ENCODE assay signal across 1 cellular context in the genomic region with DNA sequence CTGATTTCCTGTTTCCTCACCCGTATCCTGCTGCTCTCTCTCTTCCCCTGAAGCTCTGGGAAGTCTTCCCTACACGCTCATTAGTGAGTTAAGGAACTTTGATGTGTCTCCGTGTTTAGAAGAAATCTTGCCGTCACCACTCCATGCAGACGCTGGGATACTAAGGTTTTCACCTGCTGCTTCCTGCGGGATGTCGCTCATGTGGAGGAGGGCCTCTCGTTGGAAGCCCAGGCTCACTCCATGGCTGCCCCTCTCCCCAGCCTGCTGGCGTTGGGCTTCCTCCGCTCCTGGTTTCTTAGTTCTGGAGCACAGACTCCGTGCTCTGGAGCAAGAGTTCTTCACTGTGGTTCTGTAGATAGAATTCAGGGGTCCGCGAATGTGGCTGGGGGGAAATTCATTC.
TF ChIP-seq lines count a peak whose summit lies in the region.

No MANE protein-coding gene starts in this region.

TF ChIP-seq in WTC11, 78 proteins besides CTCF, POLR2A, EP300 and RAD21 (continued from another document):
- TF ChIP-seq AR (CRISPR knock-in tag; IDR thresholded peaks at IDR 0.05), result no peak
- TF ChIP-seq ZSCAN18 (CRISPR knock-in tag; IDR thresholded peaks at IDR 0.05), result no peak
TF ChIP-seq in WTC11: peak in this region for 0.
